9 cellular contexts compared by ENCODE assay signal in genomic region chr1:107140703-107141490, GRCh38. TPM values are rescaled to one million over a fixed set of nuclear protein-coding genes. Genes with fewer than 3 reads are reported as not detected.
DNase-seq lines count a peak whose midpoint lies in the region; ATAC-seq and TF ChIP-seq lines count a peak whose summit lies in the region.
"Had no signal": no experiment of that assay in that cellular context is flagged by ENCODE, and none has a peak within 500 bp of the region (broad histone marks: within the 10 kb centered on the region; RNA-seq: fewer than 3 reads in every experiment).

NTNG1 (plus strand) TSS chr1:107141039.

- H3K4me3 Mint-ChIP-seq in activated naive CD8-positive, alpha-beta T cell treated with anti-CD3 and anti-CD28 coated beads, Interleukin-2, amount 50 U/mL, for 24 hours = peak within 1 kb of the TSS; percentile 77

- peak within 1 kb of the TSS; percentile 76 for H2AFZ ChIP-seq in hepatocyte

- H3K9me2 ChIP-seq in hepatocyte (replicated peaks; ENCODE audit: insufficient read depth) = no peaks in the 10 kb centered on the region

- H3K36me3 Mint-ChIP-seq in activated naive CD8-positive, alpha-beta T cell treated with anti-CD3 and anti-CD28 coated beads, Interleukin-2, amount 50 U/mL, for 24 hours (ENCODE audit: low read depth) = no peaks in the 10 kb centered on the region

- H3K27me3 Mint-ChIP-seq in activated naive CD8-positive, alpha-beta T cell treated with anti-CD3 and anti-CD28 coated beads, Interleukin-2, amount 50 U/mL, for 24 hours = peaks cover 40% of the 10 kb centered on the region

- no peaks in the 10 kb centered on the region for H3K79me2 ChIP-seq in hepatocyte

- no peaks in the 10 kb centered on the region for H3K9me3 Mint-ChIP-seq in activated naive CD8-positive, alpha-beta T cell treated with anti-CD3 and anti-CD28 coated beads, Interleukin-2, amount 50 U/mL, for 24 hours

- DNase-seq in AG10803 (ENCODE audit: low read depth) (no peak), NCI-H1105 (lab: John Stamatoyannopoulos, UW) (peak; percentile 35), hepatocyte (ENCODE audit: low spot score) (peak; percentile 28), sciatic nerve (ENCODE audit: low spot score) (no peak), CD1c-positive myeloid dendritic cell (ENCODE audit: extremely low spot score) (no peak)
- DNase-seq in activated naive CD8-positive, alpha-beta T cell treated with anti-CD3 and anti-CD28 coated beads, Interleukin-2, amount 50 U/mL, for 24 hours = peak; percentile 8

- H3K4me2 ChIP-seq in hepatocyte = peak within 1 kb of the TSS; percentile 99

- no peaks in the 10 kb centered on the region for H3K9me3 ChIP-seq in hepatocyte (ENCODE audit: low read depth)

- ATAC-seq in GM19372 (IDR thresholded peaks at IDR 0.05; ENCODE audit: low read depth, unreplicated experiment) (peak; percentile 40), sciatic nerve (peak; percentile 25), GM18519 (IDR thresholded peaks at IDR 0.05; ENCODE audit: low FRiP score, unreplicated experiment) (no peak)
- peak; percentile 51 for ATAC-seq in activated naive CD8-positive, alpha-beta T cell treated with anti-CD3 and anti-CD28 coated beads, Interleukin-2, amount 50 U/mL, for 24 hours
- ATAC-seq: HCT116 had no signal

- peak within 1 kb of the TSS; percentile 76 for H3K4me3 ChIP-seq in AG10803 (ENCODE audit: low read length)
- peak within 1 kb of the TSS; percentile 46 for H3K4me3 ChIP-seq in hepatocyte

- H3K27me3 ChIP-seq in hepatocyte = peaks cover 56% of the 10 kb centered on the region

- H3K36me3 ChIP-seq in hepatocyte (replicated peaks; ENCODE audit: insufficient read depth, low read depth) = no peaks in the 10 kb centered on the region

- no peak within 1 kb of the TSS for H3K27ac ChIP-seq in hepatocyte

- intact Hi-C loops in sciatic nerve (cut with DNase I) = no loop called here

- H3K27ac Mint-ChIP-seq in activated naive CD8-positive, alpha-beta T cell treated with anti-CD3 and anti-CD28 coated beads, Interleukin-2, amount 50 U/mL, for 24 hours = no peak within 1 kb of the TSS

- no peaks in the 10 kb centered on the region for H4K20me1 ChIP-seq in hepatocyte (ENCODE audit: insufficient read depth, poor library complexity, severe bottlenecking)

- H3K4me1 ChIP-seq in hepatocyte (ENCODE audit: insufficient read depth) = no peaks in the 10 kb centered on the region

- WGBS in hepatocyte (ENCODE audit: low lambda C conversion rate, missing lambda C conversion rate) = under 1% methylated on average over 32 of the region's 79 CpGs

- TF ChIP-seq CTCF in AG10803 (conservative IDR thresholded peaks at IDR 0.05; ENCODE audit: low read length) = no peak
- no peak for TF ChIP-seq CTCF in hepatocyte (IDR thresholded peaks at IDR 0.05; ENCODE audit: poor library complexity)

- H3K4me1 Mint-ChIP-seq in activated naive CD8-positive, alpha-beta T cell treated with anti-CD3 and anti-CD28 coated beads, Interleukin-2, amount 50 U/mL, for 24 hours = peaks cover 14% of the 10 kb centered on the region

RNA-seq across cellular contexts. Expression of gene NTNG1, which starts in this region (rescaled TPM):
- total RNA-seq in hepatocyte = 3.5 and 3.9 TPM in 2 replicates
- polyA plus RNA-seq in hepatocyte = 1.4 and 1.7 TPM in 2 replicates
- 8.2 TPM for total RNA-seq in sciatic nerve

Comparison
In these comparisons a context has a peak if more than half of its experiments do, and no peak if none do; other contexts are left out.
1. DNase-seq: peak in NCI-H1105 (single experiment), activated naive CD8-positive, alpha-beta T cell treated with anti-CD3 and anti-CD28 coated beads, Interleukin-2, amount 50 U/mL, for 24 hours (single experiment) and hepatocyte (single experiment); none in AG10803 (single experiment), sciatic nerve (single experiment) and CD1c-positive myeloid dendritic cell (single experiment).